1 cellular context compared by ENCODE assay signal in genomic region chr1:201683397-201683796, GRCh38.
TF ChIP-seq lines count a peak whose summit lies in the region.

No MANE protein-coding gene starts in this region.

TF ChIP-seq in IMR-90, 13 proteins besides CTCF, POLR2A, EP300 and RAD21 (continued from another document):
- no peak for TF ChIP-seq CHD1 (IDR thresholded peaks at IDR 0.05; ENCODE audit: low read depth, low read length)
- TF ChIP-seq ELK1 (IDR thresholded peaks at IDR 0.05; ENCODE audit: borderline replicate concordance, low read depth, low read length), result no peak
- TF ChIP-seq BHLHE40 (IDR thresholded peaks at IDR 0.05; ENCODE audit: low read depth, low read length), result no peak
- no peak for TF ChIP-seq SMC3 (IDR thresholded peaks at IDR 0.05; ENCODE audit: low read depth, low read length)
- no peak for TF ChIP-seq FOS (IDR thresholded peaks at IDR 0.05; ENCODE audit: low read depth, low read length)
- TF ChIP-seq MXI1 (IDR thresholded peaks at IDR 0.05; ENCODE audit: borderline replicate concordance, low read depth, low read length), result no peak
- TF ChIP-seq RCOR1 (IDR thresholded peaks at IDR 0.05; ENCODE audit: insufficient replicate concordance, low read length), result no peak
- no peak for TF ChIP-seq RFX5 (IDR thresholded peaks at IDR 0.05; ENCODE audit: low read depth, low read length)
- no peak for TF ChIP-seq NFE2L2 (IDR thresholded peaks at IDR 0.05; ENCODE audit: low read depth, low read length)
- no peak for TF ChIP-seq MAZ (IDR thresholded peaks at IDR 0.05; ENCODE audit: borderline replicate concordance, low read depth, low read length)
- no peak for TF ChIP-seq MAFK (IDR thresholded peaks at IDR 0.05; ENCODE audit: low read depth, low read length)
